ENCODE assay signal across 8 cellular contexts in the genomic region with DNA sequence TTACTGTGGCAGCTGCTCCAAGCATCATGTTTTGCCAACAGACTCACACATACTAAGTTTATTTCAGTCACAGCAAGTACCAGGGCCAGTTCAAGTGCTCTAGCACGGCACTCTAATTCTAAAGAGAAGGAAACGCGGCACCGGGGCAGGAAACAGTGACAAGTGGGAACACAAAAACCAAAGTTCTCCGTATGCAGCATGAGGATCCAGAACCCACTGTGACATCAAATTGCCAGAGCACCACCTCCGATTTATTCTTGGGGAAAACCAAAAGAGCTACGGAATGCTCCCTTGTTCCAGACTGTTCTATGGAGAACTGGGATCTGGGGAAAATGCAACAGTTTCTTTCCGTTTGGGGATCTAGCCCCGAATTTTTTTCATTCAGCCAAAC. TPM values are rescaled to one million over a fixed set of nuclear protein-coding genes. Genes with fewer than 3 reads are reported as not detected.
DNase-seq lines count a peak whose midpoint lies in the region; ATAC-seq, FAIRE-seq and TF ChIP-seq lines count a peak whose summit lies in the region.

No MANE protein-coding gene starts in this region.

- in situ Hi-C loops in K562 (cut with MboI), result no loop called here

- peak overlapping the region; percentile 84 for H3K4me2 ChIP-seq in K562 (ENCODE audit: insufficient read depth, low read length)

- H3K79me2 ChIP-seq in K562 (ENCODE audit: control insufficient read depth, insufficient read depth, low read length), result peaks cover 37% of the 10 kb centered on the region

- no peak; a peak in 1 of 4 replicates for TF ChIP-seq RAD21 in K562 (CRISPR knock-in tag; conservative IDR thresholded peaks at IDR 0.05 in 1 of 2, IDR thresholded peaks at IDR 0.05 in 1 of 2)

- CTCF ChIA-PET in K562 (lab: Yijun Ruan, JAX; ENCODE audit: low intra/inter-chr PET ratio), result no interaction called here

- TF ChIP-seq POLR2A in K562 (conservative IDR thresholded peaks at IDR 0.05) (no peak), thyroid gland (IDR thresholded peaks at IDR 0.05) (no peak), H54 (IDR thresholded peaks at IDR 0.05; ENCODE audit: low read depth, low read length) (no peak)

- peak overlapping the region; percentile 91 for H2AFZ ChIP-seq in K562 (ENCODE audit: low read depth, low read length)

- ATAC-seq in GM18499 (IDR thresholded peaks at IDR 0.05; ENCODE audit: insufficient read depth, unreplicated experiment) (peak; percentile 3), GM21825 (IDR thresholded peaks at IDR 0.05; ENCODE audit: unreplicated experiment) (peak; percentile 2), K562 (no peak), left lung (peak; percentile 25)

- intact Hi-C loops in K562 (cut with micrococcal nuclease), result loop anchor here (10.0 kb wide), 1 partner anchor 108 kb away; no protein-coding TSS in a partner anchor
- intact Hi-C loops in left lung (cut with DNase I), result no loop called here
- intact Hi-C loops in thyroid gland (cut with DNase I), result loop anchor here (10.0 kb wide), 1 partner anchor 48 kb away; no protein-coding TSS in a partner anchor

- no peaks in the 10 kb centered on the region; the same call in 1 of the 2 replicates for H4K20me1 ChIP-seq in K562 (replicated peaks; ENCODE audit: control insufficient read depth, insufficient read depth, low read length)

- no peak for DNase-seq in LNCaP clone FGC (ENCODE audit: low read depth)
- no peak for DNase-seq in K562 (ENCODE audit: extremely low read depth in 1 of 4, low spot score in 3 of 4)
- peak in 1 of 2 donors; percentile 36 for DNase-seq in left lung
- peak; percentile 42 to 54 for DNase-seq in thyroid gland
- DNase-seq in NCI-H187 (lab: John Stamatoyannopoulos, UW), result no peak
- DNase-seq in H54 (ENCODE audit: insufficient read length, low spot score), result no peak

- no peaks in the 10 kb centered on the region for H3K9me1 ChIP-seq in K562 (ENCODE audit: control insufficient read depth, insufficient read depth, low read length)

- no TSS peak for BruUV-seq in K562 (replicated peaks; lab: Mats Ljungman, UMichigan)

- 0% methylated on average over 9 of the region's 9 CpGs for WGBS in K562 (ENCODE audit: insufficient coverage, low coverage, missing lambda C conversion rate)
- WGBS in thyroid gland, 2 donors, result 5 to 7% methylated on average over 9 of the region's 9 CpGs

- TF ChIP-seq CTCF in LNCaP clone FGC (IDR thresholded peaks at IDR 0.05; ENCODE audit: control insufficient read depth, extremely low read depth, insufficient read depth) (no peak), K562 (IDR thresholded peaks at IDR 0.05 in 2 of 3, conservative IDR thresholded peaks at IDR 0.05 in 1 of 3; ENCODE audit: insufficient read depth in 2 of 3, low read depth in 1 of 3, low read length in 3 of 3) (no peak), left lung (IDR thresholded peaks at IDR 0.05) (no peak), thyroid gland (IDR thresholded peaks at IDR 0.05) (no peak)

- no peak for FAIRE-seq in K562 (lab: Jason Lieb, UNC)
- no peak for FAIRE-seq in H54 (lab: Jason Lieb, UNC)

- H3K4me3 ChIP-seq in LNCaP clone FGC (ENCODE audit: low read depth, low read length) (peak overlapping the region; percentile 70), K562 (peak overlapping the region; percentile 49), left lung (peak overlapping the region; percentile 59 to 68), thyroid gland (replicated peaks in 1 of 3) (peak overlapping the region in 2 of 3 donors; percentile 8 to 30)

- H3K9me3 ChIP-seq in K562 (replicated peaks; ENCODE audit: control insufficient read depth, insufficient read depth, low read depth, low read length) (no peaks in the 10 kb centered on the region), left lung (no peaks in the 10 kb centered on the region), thyroid gland (no peaks in the 10 kb centered on the region)

- TF ChIP-seq EP300 in K562 (IDR thresholded peaks at IDR 0.05; ENCODE audit: low read length), result no peak

- H3K9ac ChIP-seq in K562 (ENCODE audit: insufficient read depth in 1 of 2, low read depth in 2 of 2, low read length in 2 of 2), result peak overlapping the region; percentile 51 to 73; a peak in 3 of 4 replicates

- H3K27me3 ChIP-seq in K562 (ENCODE audit: control insufficient read depth in 2 of 2, insufficient read depth in 2 of 2, low read length in 2 of 2) (peaks cover 3 to 5% of the 10 kb centered on the region in 2 experiments; a peak in 2 of 5 replicates), left lung (peaks cover 0 to 1% of the 10 kb centered on the region in 2 donors), thyroid gland (no peaks in the 10 kb centered on the region)

- POLR2A ChIA-PET in K562 (lab: Yijun Ruan, JAX), result interaction anchor here (0.6 to 1.2 kb wide), 3 partner anchors 10 to 255 kb away, joined by 3 to 4 read pairs (median 3); no protein-coding TSS in a partner anchor

- H3K4me1 ChIP-seq in K562 (replicated peaks in 1 of 2; ENCODE audit: control insufficient read depth in 2 of 2, insufficient read depth in 2 of 2, low read length in 2 of 2) (peaks cover 10 to 16% of the 10 kb centered on the region in 2 experiments; a peak in 4 of 5 replicates), left lung (peaks cover 0 to 38% of the 10 kb centered on the region in 2 donors), thyroid gland (peaks cover 29 to 34% of the 10 kb centered on the region in 2 donors)

- no peak overlapping the region; the same call in 2 of the 3 replicates for H3K27ac ChIP-seq in K562 (ENCODE audit: extremely low read depth, low read depth, low read length)
- peak overlapping the region; percentile 84 to 87 for H3K27ac ChIP-seq in left lung
- H3K27ac ChIP-seq in thyroid gland, result peak overlapping the region in 2 of 3 donors; percentile 70 to 85

- H3K36me3 ChIP-seq in K562 (ENCODE audit: control insufficient read depth, insufficient read depth, low read length) (peaks cover 19% of the 10 kb centered on the region; the same call in 2 of the 3 replicates), left lung (no peaks in the 10 kb centered on the region), thyroid gland (no peaks in the 10 kb centered on the region)

TF ChIP-seq in K562, 482 proteins besides CTCF, POLR2A, EP300 and RAD21 (continues in another document):
- TF ChIP-seq BMI1 (IDR thresholded peaks at IDR 0.05; ENCODE audit: low read length) (no peak), PCBP2 (IDR thresholded peaks at IDR 0.05; ENCODE audit: low read depth, low read length, poor library complexity, severe bottlenecking) (no peak), TAF9B (IDR thresholded peaks at IDR 0.05; ENCODE audit: partially characterized antibody) (no peak), HDGF (IDR thresholded peaks at IDR 0.05) (no peak), HDAC6 (IDR thresholded peaks at IDR 0.05; ENCODE audit: low read depth, low read length) (no peak), FOXA3 (CRISPR knock-in tag; conservative IDR thresholded peaks at IDR 0.05 in 1 of 2, IDR thresholded peaks at IDR 0.05 in 1 of 2) (peak in 1 of 2 experiments; percentile 33; a peak in 1 of 4 replicates), ZKSCAN3 (CRISPR knock-in tag; IDR thresholded peaks at IDR 0.05) (no peak), PRPF4 (IDR thresholded peaks at IDR 0.05; ENCODE audit: insufficient read depth, low read depth, low read length, poor library complexity, severe bottlenecking) (no peak), NCOA2 (IDR thresholded peaks at IDR 0.05; ENCODE audit: partially characterized antibody in 2 of 2) (no peak), ZNF140 (CRISPR knock-in tag; IDR thresholded peaks at IDR 0.05) (no peak), CBX8 (IDR thresholded peaks at IDR 0.05; ENCODE audit: borderline replicate concordance, extremely low read depth, low read depth, low read length, poor library complexity, severe bottlenecking) (no peak), GTF2E2 (tag; IDR thresholded peaks at IDR 0.05) (0 out of 2 replicates have a peak, but pooled peaks have one; percentile 16), ZNF699 (CRISPR knock-in tag; IDR thresholded peaks at IDR 0.05; ENCODE audit: insufficient replicate concordance) (no peak), TAL1 (IDR thresholded peaks at IDR 0.05) (no peak), NFIC (IDR thresholded peaks at IDR 0.05) (no peak)
- TF ChIP-seq, protein P1, sequence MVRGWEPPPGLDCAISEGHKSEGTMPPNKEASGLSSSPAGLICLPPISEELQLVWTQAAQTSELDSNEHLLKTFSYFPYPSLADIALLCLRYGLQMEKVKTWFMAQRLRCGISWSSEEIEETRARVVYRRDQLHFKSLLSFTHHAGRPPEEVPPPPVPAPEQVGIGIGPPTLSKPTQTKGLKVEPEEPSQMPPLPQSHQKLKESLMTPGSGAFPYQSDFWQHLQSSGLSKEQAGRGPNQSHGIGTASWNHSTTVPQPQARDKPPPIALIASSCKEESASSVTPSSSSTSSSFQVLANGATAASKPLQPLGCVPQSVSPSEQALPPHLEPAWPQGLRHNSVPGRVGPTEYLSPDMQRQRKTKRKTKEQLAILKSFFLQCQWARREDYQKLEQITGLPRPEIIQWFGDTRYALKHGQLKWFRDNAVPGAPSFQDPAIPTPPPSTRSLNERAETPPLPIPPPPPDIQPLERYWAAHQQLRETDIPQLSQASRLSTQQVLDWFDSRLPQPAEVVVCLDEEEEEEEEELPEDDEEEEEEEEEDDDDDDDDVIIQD (CRISPR knock-in tag; IDR thresholded peaks at IDR 0.05), result no peak

RNA-seq across cellular contexts. Expression of a gene that starts 0.4 kb away (rescaled TPM):
- 14.6 and 21.7 TPM in 2 replicates for total RNA-seq in K562 (2011; cell fraction: chromatin; rRNA removed; ENCODE audit: low replicate concordance)
- 8.0 and 12.0 TPM in 2 replicates for total RNA-seq in K562 (2011; cell fraction: nucleolus; rRNA removed)
- total RNA-seq in K562 (2011; cell fraction: nucleoplasm; rRNA removed), result 11.3 and 12.1 TPM in 2 replicates
- total RNA-seq in K562 (2014; rRNA removed) (17.9 and 20.2 TPM in 2 replicates), K562 (2014; rRNA removed; fragmentation: Illumina TruSeq; extraction: Trizol) (31.2 and 37.3 TPM in 2 replicates), K562 (2015; rRNA removed; fragmentation: Illumina TruSeq; extraction: Trizol) (29.4 and 31.9 TPM in 2 replicates), K562 (2021) (19.5 and 20.1 TPM in 2 replicates), left lung (10 to 100 TPM; 16.7 to 16.8 TPM), thyroid gland (10 to 100 TPM; 21.0 to 31.2 (median 24.4) TPM)
- polyA plus RNA-seq in K562 (2011; rRNA removed) (23.4 and 27.5 TPM in 2 replicates), K562 (2014; fragmentation: Illumina TruSeq; extraction: Trizol) (24.5 and 28.6 TPM in 2 replicates), K562 (2014; fragmentation: Nextera tagmentation; extraction: Ambion mirVana) (10 to 100 TPM; 32.9 to 42.1 TPM), K562 (2014; rRNA removed) (15.5 and 18.2 TPM in 2 replicates)
- 8.3 and 12.3 TPM in 2 replicates for polyA plus RNA-seq in K562 (2011; cell fraction: cytosol; rRNA removed)
- polyA plus RNA-seq in K562 (2011; cell fraction: nucleus; rRNA removed), result 8.9 and 12.7 TPM in 2 replicates
- polyA plus RNA-seq in K562 (2012), result 16.7 and 22.3 TPM in 2 replicates
- polyA minus RNA-seq in K562 (2011; rRNA and poly(A)+ RNA removed), result 42.9 and 43.4 TPM in 2 replicates
- 12.3 and 13.6 TPM in 2 replicates for polyA minus RNA-seq in K562 (2011; cell fraction: cytosol; rRNA and poly(A)+ RNA removed)
- polyA minus RNA-seq in K562 (2011; cell fraction: nucleus; rRNA and poly(A)+ RNA removed), result 10.6 and 22.3 TPM in 2 replicates

Comparison
In these comparisons a context has a peak if more than half of its experiments do, and no peak if none do; other contexts are left out.
1. DNase-seq: peak in thyroid gland (2 of 2); none in LNCaP clone FGC (single experiment), K562 (0 of 4), NCI-H187 (0 of 2) and H54 (single experiment).
2. H3K4me3 ChIP-seq: peak in every context shown above with its lines; median percentile 70 in LNCaP clone FGC; 64 in left lung; 49 in K562; 19 in thyroid gland.
3. intact Hi-C loops: an anchor here in K562 (10.0 kb wide) and thyroid gland (10.0 kb wide); none called in left lung.